Comparison of ENCODE assay signal across 15 cellular contexts in genomic region chr11:35105319-35106063, GRCh38. TPM values are rescaled to one million over a fixed set of nuclear protein-coding genes. Genes with fewer than 3 reads are reported as not detected.
DNase-seq lines count a peak whose midpoint lies in the region; ATAC-seq and TF ChIP-seq lines count a peak whose summit lies in the region.
"Had no signal": no experiment of that assay in that cellular context is flagged by ENCODE, and none has a peak within 500 bp of the region (broad histone marks: within the 10 kb centered on the region; RNA-seq: fewer than 3 reads in every experiment).

No MANE protein-coding gene starts in this region.

- H3K27ac ChIP-seq in right cardiac atrium (ENCODE audit: low read length) (no peak overlapping the region), body of pancreas (no peak overlapping the region)
- H3K27ac ChIP-seq: A549, testis had no signal

- H3K9me3 ChIP-seq in MG63 (no peaks in the 10 kb centered on the region), right cardiac atrium (ENCODE audit: control insufficient read depth, low read length) (no peaks in the 10 kb centered on the region), body of pancreas (no peaks in the 10 kb centered on the region)
- H3K9me3 ChIP-seq: A549, Peyer's patch, testis had no signal

- no peak for TF ChIP-seq POLR2A in body of pancreas (IDR thresholded peaks at IDR 0.05)

- no peak overlapping the region for H3K4me3 ChIP-seq in AG10803 (ENCODE audit: low read length)
- H3K4me3 ChIP-seq in MG63, result no peak overlapping the region
- no peak overlapping the region for H3K4me3 ChIP-seq in right cardiac atrium (ENCODE audit: low read length)
- no peak overlapping the region for H3K4me3 ChIP-seq in body of pancreas
- H3K4me3 ChIP-seq: A549, Peyer's patch, testis had no signal

- intact Hi-C loops in right cardiac atrium (cut with DNase I), result no loop called here
- intact Hi-C loops in body of pancreas (cut with DNase I), result no loop called here

- DNase-seq in AG10803 (ENCODE audit: low read depth) (peak; percentile 57), MG63 (peak; percentile 75), astrocyte of the hippocampus (ENCODE audit: low read depth, low spot score) (peak; percentile 51), right cardiac atrium (peak; percentile 44 to 72 (median 57)), activated gamma-delta T cell treated with Interleukin-2 at 50 U/mL for 16 hours (no peak), body of pancreas (no peak), NCI-H2029 (lab: John Stamatoyannopoulos, UW) (no peak), NCI-H1694 treated with DMSO at 0.1 percent for 48 hours (lab: John Stamatoyannopoulos, UW) (no peak)
- DNase-seq: KG1, NCI-H1436 treated with DMSO at 0.1 percent for 48 hours, NCI-H510A treated with DMSO at 0.1 percent for 48 hours, Peyer's patch, testis had no signal

- TF ChIP-seq CTCF in AG10803 (conservative IDR thresholded peaks at IDR 0.05; ENCODE audit: low read length) (no peak), body of pancreas (IDR thresholded peaks at IDR 0.05) (no peak)

- H3K27me3 ChIP-seq in MG63 (no peaks in the 10 kb centered on the region), right cardiac atrium (ENCODE audit: control insufficient read depth, insufficient read depth) (no peaks in the 10 kb centered on the region), body of pancreas (no peaks in the 10 kb centered on the region)
- H3K27me3 ChIP-seq: Peyer's patch, testis had no signal

- no peaks in the 10 kb centered on the region for H3K4me1 ChIP-seq in right cardiac atrium (ENCODE audit: control insufficient read depth, insufficient read depth, low read length)
- H3K4me1 ChIP-seq in body of pancreas, result no peaks in the 10 kb centered on the region
- H3K4me1 ChIP-seq: testis had no signal

- H3K36me3 ChIP-seq in MG63 (no peaks in the 10 kb centered on the region), body of pancreas (replicated peaks in 1 of 2; ENCODE audit: insufficient read depth in 1 of 2, low read depth in 2 of 2) (no peaks in the 10 kb centered on the region)
- H3K36me3 ChIP-seq: Peyer's patch had no signal

- ATAC-seq in right cardiac atrium (peak; percentile 76 to 81), body of pancreas (no peak)
- ATAC-seq: A549; natural killer cell treated with Interleukin-12 subunit alpha and Interleukin-12 subunit beta and Interleukin-15 and Interleukin-18, amount 100 ng/mL, for 72 hours had no signal

RNA-seq across cellular contexts. Expression of gene CD44, which starts 33.5 kb away (rescaled TPM):
- 1,423 and 1,833 TPM in 2 replicates for total RNA-seq in MG63 (2014; rRNA removed; shearing (Covaris generic); ENCODE audit: low replicate concordance)
- total RNA-seq in right cardiac atrium, result 10 to 100 TPM; 20.9 to 50.7 (median 40.9) TPM
- polyA plus RNA-seq in right cardiac atrium, result 7.5 TPM
- 100 to 1,000 TPM; 266 to 433 TPM for total RNA-seq in body of pancreas

Comparison
In these comparisons a context has a peak if more than half of its experiments do, and no peak if none do; other contexts are left out.
1. DNase-seq: peak in AG10803 (single experiment), MG63 (single experiment), astrocyte of the hippocampus (single experiment) and right cardiac atrium (3 of 3); none in activated gamma-delta T cell treated with Interleukin-2 at 50 U/mL for 16 hours (single experiment), body of pancreas (0 of 4), NCI-H2029 (single experiment) and NCI-H1694 treated with DMSO at 0.1 percent for 48 hours (single experiment).
2. RNA of gene CD44, which starts 33.5 kb away (total RNA-seq): 1,423 to 1,833 TPM in MG63 and 266 to 433 TPM in body of pancreas; 20.9 to 50.7 TPM in right cardiac atrium; every median in the first group is over 4 times any median in the second.